1 cellular context compared by ENCODE assay signal in the genomic region with DNA sequence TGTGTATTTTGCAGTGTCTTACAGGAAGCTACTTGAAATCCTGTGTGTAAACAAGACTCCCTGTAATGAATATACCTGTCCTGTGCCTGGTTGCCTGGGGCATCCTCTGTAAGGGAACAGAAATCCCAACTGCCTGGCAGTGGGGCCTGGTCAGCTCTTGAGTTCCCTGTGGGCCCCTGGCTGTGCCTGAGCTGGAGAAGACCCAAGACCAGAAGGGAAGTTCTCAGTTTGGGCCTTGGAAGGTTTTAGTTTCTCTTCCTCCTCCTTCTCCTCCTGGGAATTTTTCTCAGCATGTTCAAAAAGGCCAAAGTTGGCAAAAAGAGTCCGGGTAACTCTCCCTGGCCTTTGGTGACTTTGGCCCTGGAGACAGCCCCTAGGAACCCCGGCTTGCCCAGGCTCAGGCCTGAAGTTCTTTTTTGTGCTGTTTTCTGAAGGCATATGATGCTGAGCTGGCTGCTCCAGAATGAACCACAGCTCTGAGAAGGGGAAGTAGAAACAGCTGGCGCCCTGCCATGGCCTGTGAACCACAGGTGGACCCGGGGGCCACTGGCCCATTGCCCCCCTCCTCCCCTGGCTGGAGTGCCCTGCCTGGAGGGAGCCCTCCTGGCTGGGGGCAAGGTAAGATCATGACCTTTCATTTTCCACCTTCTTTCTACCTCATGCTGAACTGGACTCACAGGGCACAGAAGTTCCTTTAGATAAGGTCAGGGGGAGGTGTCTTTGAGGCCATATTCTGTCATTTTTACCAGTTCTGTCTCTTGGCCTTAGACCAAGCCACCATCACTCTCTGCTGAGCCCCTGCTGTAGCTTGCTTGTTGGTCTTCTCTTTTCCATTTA.
TF ChIP-seq lines count a peak whose summit lies in the region.

No MANE protein-coding gene starts in this region.

TF ChIP-seq in SK-N-SH, 30 proteins besides CTCF, POLR2A, EP300 and RAD21 (continued from another document):
- TF ChIP-seq, protein P1, sequence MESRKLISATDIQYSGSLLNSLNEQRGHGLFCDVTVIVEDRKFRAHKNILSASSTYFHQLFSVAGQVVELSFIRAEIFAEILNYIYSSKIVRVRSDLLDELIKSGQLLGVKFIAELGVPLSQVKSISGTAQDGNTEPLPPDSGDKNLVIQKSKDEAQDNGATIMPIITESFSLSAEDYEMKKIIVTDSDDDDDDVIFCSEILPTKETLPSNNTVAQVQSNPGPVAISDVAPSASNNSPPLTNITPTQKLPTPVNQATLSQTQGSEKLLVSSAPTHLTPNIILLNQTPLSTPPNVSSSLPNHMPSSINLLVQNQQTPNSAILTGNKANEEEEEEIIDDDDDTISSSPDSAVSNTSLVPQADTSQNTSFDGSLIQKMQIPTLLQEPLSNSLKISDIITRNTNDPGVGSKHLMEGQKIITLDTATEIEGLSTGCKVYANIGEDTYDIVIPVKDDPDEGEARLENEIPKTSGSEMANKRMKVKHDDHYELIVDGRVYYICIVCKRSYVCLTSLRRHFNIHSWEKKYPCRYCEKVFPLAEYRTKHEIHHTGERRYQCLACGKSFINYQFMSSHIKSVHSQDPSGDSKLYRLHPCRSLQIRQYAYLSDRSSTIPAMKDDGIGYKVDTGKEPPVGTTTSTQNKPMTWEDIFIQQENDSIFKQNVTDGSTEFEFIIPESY (IDR thresholded peaks at IDR 0.05; ENCODE audit: borderline replicate concordance, low read depth), result no peak
- no peak for TF ChIP-seq RCOR1 (IDR thresholded peaks at IDR 0.05; ENCODE audit: low read length)
- TF ChIP-seq GATA2 (CRISPR knock-in tag; IDR thresholded peaks at IDR 0.05), result no peak
- TF ChIP-seq TEAD4 (IDR thresholded peaks at IDR 0.05; ENCODE audit: borderline replicate concordance, insufficient read depth), result no peak
- TF ChIP-seq FOXM1 (IDR thresholded peaks at IDR 0.05; ENCODE audit: low read depth), result no peak
- TF ChIP-seq, protein P2, sequence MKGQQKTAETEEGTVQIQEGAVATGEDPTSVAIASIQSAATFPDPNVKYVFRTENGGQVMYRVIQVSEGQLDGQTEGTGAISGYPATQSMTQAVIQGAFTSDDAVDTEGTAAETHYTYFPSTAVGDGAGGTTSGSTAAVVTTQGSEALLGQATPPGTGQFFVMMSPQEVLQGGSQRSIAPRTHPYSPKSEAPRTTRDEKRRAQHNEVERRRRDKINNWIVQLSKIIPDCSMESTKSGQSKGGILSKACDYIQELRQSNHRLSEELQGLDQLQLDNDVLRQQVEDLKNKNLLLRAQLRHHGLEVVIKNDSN (IDR thresholded peaks at IDR 0.05; ENCODE audit: borderline replicate concordance, low read depth), result no peak
- TF ChIP-seq NRF1 (IDR thresholded peaks at IDR 0.05; ENCODE audit: low read depth, low read length), result no peak
